12 cellular contexts compared by ENCODE assay signal in the genomic region with DNA sequence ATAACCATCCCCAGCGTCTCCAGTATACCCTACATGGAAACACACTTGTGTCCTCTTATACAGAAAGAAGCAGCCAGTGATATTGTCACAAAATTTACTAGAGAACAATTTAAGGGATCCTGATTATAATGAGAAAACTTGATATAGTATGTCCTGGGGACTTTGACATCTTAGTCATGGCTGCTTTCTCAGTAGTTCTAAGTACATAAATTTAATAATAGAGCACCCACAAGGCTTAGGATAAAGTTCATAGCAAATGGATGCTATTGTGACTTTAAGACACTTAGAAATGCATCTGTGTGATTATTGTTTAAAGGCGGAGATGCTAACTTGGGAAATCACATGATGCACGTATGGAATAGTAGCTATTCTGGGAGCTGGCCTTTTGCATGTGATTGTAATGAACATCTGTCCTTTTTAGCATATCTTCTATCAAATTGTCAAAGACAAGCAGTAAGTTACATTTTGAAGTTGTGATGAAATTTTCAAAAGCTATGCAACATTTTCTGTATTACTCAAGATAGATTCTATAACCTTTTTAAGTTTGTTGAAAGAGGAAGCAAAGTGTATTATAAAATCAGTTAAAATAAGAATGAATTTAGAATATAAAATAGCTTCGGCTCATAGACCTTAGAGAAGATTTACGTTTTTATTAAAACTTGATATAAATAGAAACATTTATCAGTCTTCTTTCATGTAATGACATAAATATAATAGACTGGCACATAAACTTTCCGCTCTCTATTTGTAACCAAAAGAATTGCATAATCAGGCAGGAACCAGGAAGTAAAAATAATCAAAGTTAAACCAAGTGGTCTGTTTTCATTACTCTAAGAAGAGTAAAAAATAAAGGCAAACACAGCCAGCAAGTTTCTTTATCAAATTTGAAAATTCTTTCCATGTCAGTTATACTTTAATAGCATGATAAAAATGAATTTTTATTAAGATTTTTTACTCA. TPM values are rescaled to one million over a fixed set of nuclear protein-coding genes. Genes with fewer than 3 reads are reported as not detected.
DNase-seq lines count a peak whose midpoint lies in the region; ATAC-seq and TF ChIP-seq lines count a peak whose summit lies in the region.
"Had no signal": no experiment of that assay in that cellular context is flagged by ENCODE, and none has a peak within 500 bp of the region (broad histone marks: within the 10 kb centered on the region; RNA-seq: fewer than 3 reads in every experiment).

No MANE protein-coding gene starts in this region.

- H3K4me1 ChIP-seq in ascending aorta (peaks cover 0 to 12% of the 10 kb centered on the region in 2 donors), upper lobe of right lung (peaks cover 19% of the 10 kb centered on the region)

- intact Hi-C loops in ascending aorta (cut with DNase I) (no loop called here), upper lobe of right lung (cut with DNase I) (no loop called here)

- H3K9me3 ChIP-seq in ascending aorta (no peaks in the 10 kb centered on the region), upper lobe of right lung (no peaks in the 10 kb centered on the region)

- H3K27ac ChIP-seq in ascending aorta = peak overlapping the region; percentile 31 to 62
- peak overlapping the region; percentile 58 for H3K27ac ChIP-seq in upper lobe of right lung

- DNase-seq in DMS 273 (lab: John Stamatoyannopoulos, UW; ENCODE audit: unreplicated experiment) = peak; percentile 36
- DNase-seq in DMS 273 treated with DMSO at 0.1 percent for 48 hours (lab: John Stamatoyannopoulos, UW) = no peak
- no peak for DNase-seq in ascending aorta (ENCODE audit: low spot score in 2 of 2)
- DNase-seq in kidney glomerular epithelial cell (lab: John Stamatoyannopoulos, UW) = peak; percentile 12
- DNase-seq in upper lobe of right lung = no peak
- DNase-seq in iPS-NIHi7 (ENCODE audit: extremely low spot score) = no peak
- DNase-seq in activated CD8-positive, alpha-beta memory T cell treated with anti-CD3 and anti-CD28 coated beads, Interleukin-2, amount 50 U/mL, for 48 hours = no peak
- DNase-seq: 8988T; naive B cell; NCI-H446; stimulated activated CD4-positive, alpha-beta T cell treated with anti-CD3 and anti-CD28 coated beads, Interleukin-1b, Interleukin-23, amount 100 ng/mL, for 48 hours had no signal

- peak; percentile 43 for ATAC-seq in upper lobe of right lung
- ATAC-seq in GM18517 (IDR thresholded peaks at IDR 0.05; ENCODE audit: unreplicated experiment) = no peak

- H3K4me3 ChIP-seq in ascending aorta (peak overlapping the region in 1 of 2 donors; percentile 16), upper lobe of right lung (no peak overlapping the region)

- H3K27me3 ChIP-seq in ascending aorta (no peaks in the 10 kb centered on the region), upper lobe of right lung (no peaks in the 10 kb centered on the region)

- H3K36me3 ChIP-seq in ascending aorta (no peaks in the 10 kb centered on the region), upper lobe of right lung (no peaks in the 10 kb centered on the region)

- TF ChIP-seq CTCF in ascending aorta (IDR thresholded peaks at IDR 0.05) (no peak), upper lobe of right lung (IDR thresholded peaks at IDR 0.05) (no peak)

RNA-seq across cellular contexts. Expression of a gene that starts 46.6 kb away (rescaled TPM):
- total RNA-seq in ascending aorta (185 TPM), upper lobe of right lung (173 TPM)

Comparison
In these comparisons a context has a peak if more than half of its experiments do, and no peak if none do; other contexts are left out.
1. DNase-seq: peak in DMS 273 (single experiment) and kidney glomerular epithelial cell (single experiment); none in DMS 273 treated with DMSO at 0.1 percent for 48 hours (single experiment), ascending aorta (0 of 2), upper lobe of right lung (single experiment), iPS-NIHi7 (single experiment) and activated CD8-positive, alpha-beta memory T cell treated with anti-CD3 and anti-CD28 coated beads, Interleukin-2, amount 50 U/mL, for 48 hours (single experiment).